In genomic region chr4:2869659-2870058, GRCh38 we compare ENCODE assay signal across 17 cellular contexts. TPM values are rescaled to one million over a fixed set of nuclear protein-coding genes. Genes with fewer than 3 reads are reported as not detected.
A peak's percentile ranks its signal among the peaks of the same experiment; 100 is the strongest.
DNase-seq lines count a peak whose midpoint lies in the region; ATAC-seq and TF ChIP-seq lines count a peak whose summit lies in the region.
"Had no signal": no experiment of that assay in that cellular context is flagged by ENCODE, and none has a peak within 500 bp of the region (broad histone marks: within the 10 kb centered on the region; RNA-seq: fewer than 3 reads in every experiment).

No MANE protein-coding gene starts in this region.

- H3K9ac ChIP-seq in endocrine pancreas (ENCODE audit: control insufficient read depth, insufficient read depth, low read length): no peak overlapping the region

- H3K4me1 Mint-ChIP-seq in natural killer cell (peaks cover 79 to 80% of the 10 kb centered on the region in 2 donors), naive B cell (peaks cover 58 to 91% (median 73%) of the 10 kb centered on the region in 3 donors)
- peaks cover 53 to 65% of the 10 kb centered on the region in 2 donors for H3K4me1 Mint-ChIP-seq in natural killer cell treated with Interleukin-12 subunit alpha and Interleukin-12 subunit beta and Interleukin-15 and Interleukin-18, amount 100 ng/mL, for 72 hours (ENCODE audit: low read depth in 2 of 2)
- peaks cover 30% of the 10 kb centered on the region for H3K4me1 Mint-ChIP-seq in activated CD4-positive, alpha-beta T cell treated with anti-CD3 and anti-CD28 coated beads, Interleukin-2, amount 10 ng/mL, durations not matched to agents 24 days and 14 days
- H3K4me1 Mint-ChIP-seq in activated CD8-positive, alpha-beta memory T cell treated with anti-CD3 and anti-CD28 coated beads, Interleukin-2, amount 10 ng/mL, durations not matched to agents 7 days and 5 days: peaks cover 36% of the 10 kb centered on the region

- no peaks in the 10 kb centered on the region for H3K9me3 Mint-ChIP-seq in natural killer cell
- H3K9me3 Mint-ChIP-seq in natural killer cell treated with Interleukin-12 subunit alpha and Interleukin-12 subunit beta and Interleukin-15 and Interleukin-18, amount 100 ng/mL, for 72 hours: no peaks in the 10 kb centered on the region
- H3K9me3 Mint-ChIP-seq in naive B cell: no peaks in the 10 kb centered on the region
- no peaks in the 10 kb centered on the region for H3K9me3 Mint-ChIP-seq in activated CD4-positive, alpha-beta T cell treated with anti-CD3 and anti-CD28 coated beads, Interleukin-2, amount 10 ng/mL, durations not matched to agents 24 days and 14 days
- no peaks in the 10 kb centered on the region for H3K9me3 Mint-ChIP-seq in activated CD8-positive, alpha-beta memory T cell treated with anti-CD3 and anti-CD28 coated beads, Interleukin-2, amount 10 ng/mL, durations not matched to agents 7 days and 5 days (ENCODE audit: low read depth)
- H3K9me3 Mint-ChIP-seq: IgD-negative memory B cell; stimulated activated naive B cell treated with anti-CD40 and anti-IgM and Interleukin-4, amounts not matched to agents 10 μg/mL and 1 μg/mL and 100 μg/mL, for 72 hours had no signal

- H3K27ac Mint-ChIP-seq in natural killer cell: peak overlapping the region; percentile 81
- H3K27ac Mint-ChIP-seq in natural killer cell treated with Interleukin-12 subunit alpha and Interleukin-12 subunit beta and Interleukin-15 and Interleukin-18, amount 100 ng/mL, for 72 hours: peak overlapping the region in 1 of 2 donors; percentile 63
- peak overlapping the region; percentile 40 to 84 (median 56) for H3K27ac Mint-ChIP-seq in naive B cell
- no peak overlapping the region for H3K27ac Mint-ChIP-seq in activated CD4-positive, alpha-beta T cell treated with anti-CD3 and anti-CD28 coated beads, Interleukin-2, amount 10 ng/mL, durations not matched to agents 24 days and 14 days
- H3K27ac Mint-ChIP-seq in activated CD8-positive, alpha-beta memory T cell treated with anti-CD3 and anti-CD28 coated beads, Interleukin-2, amount 10 ng/mL, durations not matched to agents 7 days and 5 days: no peak overlapping the region
- H3K27ac Mint-ChIP-seq: stimulated activated naive B cell treated with anti-CD40 and anti-IgM and Interleukin-4, amounts not matched to agents 10 μg/mL and 1 μg/mL and 100 μg/mL, for 72 hours had no signal

- intact Hi-C loops in natural killer cell (cut with micrococcal nuclease): loop anchor here (10.0 kb wide), 1 partner anchor 55 kb away; no protein-coding TSS in a partner anchor
- intact Hi-C loops in activated CD4-positive, alpha-beta T cell treated with anti-CD3 and anti-CD28 coated beads, Interleukin-2, amount 10 ng/mL, durations not matched to agents 24 days and 14 days (cut with micrococcal nuclease): no loop called here

- DNase-seq in natural killer cell (no peak), naive B cell (no peak), HEK293T (ENCODE audit: extremely low spot score) (no peak), T1000 (lab: John Stamatoyannopoulos, UW) (no peak)
- DNase-seq in natural killer cell treated with Interleukin-12 subunit alpha and Interleukin-12 subunit beta and Interleukin-15 and Interleukin-18, amount 100 ng/mL, for 72 hours (ENCODE audit: low spot score): no peak
- no peak for DNase-seq in activated CD4-positive, alpha-beta T cell treated with anti-CD3 and anti-CD28 coated beads, Interleukin-2, amount 10 ng/mL, durations not matched to agents 24 days and 14 days
- no peak for DNase-seq in activated CD8-positive, alpha-beta memory T cell treated with anti-CD3 and anti-CD28 coated beads, Interleukin-2, amount 10 ng/mL, durations not matched to agents 7 days and 5 days
- DNase-seq: activated CD4-positive, alpha-beta T cell treated with anti-CD3 and anti-CD28 coated beads, Interleukin-2, amount 50 U/mL, for 48 hours; activated gamma-delta T cell; body of pancreas; left colon; NCI-H1092 treated with DMSO at 0.1 percent for 48 hours; SHP77; stimulated activated naive B cell treated with anti-CD40 and anti-IgM and Interleukin-4, amounts not matched to agents 10 μg/mL and 1 μg/mL and 100 μg/mL, for 72 hours; T-helper 9 cell had no signal

- H3K36me3 Mint-ChIP-seq in natural killer cell (no peaks in the 10 kb centered on the region), naive B cell (peaks cover 0 to 4% of the 10 kb centered on the region in 2 donors)
- H3K36me3 Mint-ChIP-seq in natural killer cell treated with Interleukin-12 subunit alpha and Interleukin-12 subunit beta and Interleukin-15 and Interleukin-18, amount 100 ng/mL, for 72 hours: no peaks in the 10 kb centered on the region
- H3K36me3 Mint-ChIP-seq in activated CD4-positive, alpha-beta T cell treated with anti-CD3 and anti-CD28 coated beads, Interleukin-2, amount 10 ng/mL, durations not matched to agents 24 days and 14 days (ENCODE audit: low read depth): peaks cover 4% of the 10 kb centered on the region
- peaks cover 9% of the 10 kb centered on the region for H3K36me3 Mint-ChIP-seq in activated CD8-positive, alpha-beta memory T cell treated with anti-CD3 and anti-CD28 coated beads, Interleukin-2, amount 10 ng/mL, durations not matched to agents 7 days and 5 days

- H3K27me3 Mint-ChIP-seq in natural killer cell (ENCODE audit: low read depth in 2 of 2) (no peaks in the 10 kb centered on the region), naive B cell (no peaks in the 10 kb centered on the region)
- no peaks in the 10 kb centered on the region for H3K27me3 Mint-ChIP-seq in natural killer cell treated with Interleukin-12 subunit alpha and Interleukin-12 subunit beta and Interleukin-15 and Interleukin-18, amount 100 ng/mL, for 72 hours
- no peaks in the 10 kb centered on the region for H3K27me3 Mint-ChIP-seq in activated CD4-positive, alpha-beta T cell treated with anti-CD3 and anti-CD28 coated beads, Interleukin-2, amount 10 ng/mL, durations not matched to agents 24 days and 14 days
- no peaks in the 10 kb centered on the region for H3K27me3 Mint-ChIP-seq in activated CD8-positive, alpha-beta memory T cell treated with anti-CD3 and anti-CD28 coated beads, Interleukin-2, amount 10 ng/mL, durations not matched to agents 7 days and 5 days
- H3K27me3 Mint-ChIP-seq: IgD-negative memory B cell; stimulated activated naive B cell treated with anti-CD40 and anti-IgM and Interleukin-4, amounts not matched to agents 10 μg/mL and 1 μg/mL and 100 μg/mL, for 72 hours had no signal

- no peak overlapping the region for H3K4me3 Mint-ChIP-seq in natural killer cell
- no peak overlapping the region for H3K4me3 Mint-ChIP-seq in natural killer cell treated with Interleukin-12 subunit alpha and Interleukin-12 subunit beta and Interleukin-15 and Interleukin-18, amount 100 ng/mL, for 72 hours
- H3K4me3 Mint-ChIP-seq in naive B cell: peak overlapping the region in 2 of 8 donors; percentile 6 to 9
- no peak overlapping the region for H3K4me3 Mint-ChIP-seq in activated CD4-positive, alpha-beta T cell treated with anti-CD3 and anti-CD28 coated beads, Interleukin-2, amount 10 ng/mL, durations not matched to agents 24 days and 14 days
- H3K4me3 Mint-ChIP-seq in activated CD8-positive, alpha-beta memory T cell treated with anti-CD3 and anti-CD28 coated beads, Interleukin-2, amount 10 ng/mL, durations not matched to agents 7 days and 5 days: no peak overlapping the region
- H3K4me3 Mint-ChIP-seq: IgD-negative memory B cell; stimulated activated naive B cell treated with anti-CD40 and anti-IgM and Interleukin-4, amounts not matched to agents 10 μg/mL and 1 μg/mL and 100 μg/mL, for 72 hours had no signal

- H3K36me3 ChIP-seq in endocrine pancreas (ENCODE audit: control insufficient read depth, insufficient read depth, low read length): no peaks in the 10 kb centered on the region

- CTCF ChIA-PET in HEK293T (lab: Yijun Ruan, JAX): no interaction called here
- CTCF ChIA-PET in activated CD8-positive, alpha-beta memory T cell treated with anti-CD3 and anti-CD28 coated beads, Interleukin-2, amount 10 ng/mL, durations not matched to agents 7 days and 5 days (lab: Charles Lee): interaction anchor here (1.1 kb wide), 1 partner anchor 10 kb away, joined by 4 read pairs; no protein-coding TSS in a partner anchor

- no peaks in the 10 kb centered on the region for H3K27me3 ChIP-seq in endocrine pancreas (ENCODE audit: control insufficient read depth, insufficient read depth, low read length)
- H3K27me3 ChIP-seq: body of pancreas had no signal

- no peak for TF ChIP-seq CTCF in natural killer cell (IDR thresholded peaks at IDR 0.05)

- ATAC-seq in natural killer cell (no peak), naive B cell (ENCODE audit: low read depth in 2 of 2) (no peak)
- ATAC-seq in natural killer cell treated with Interleukin-12 subunit alpha and Interleukin-12 subunit beta and Interleukin-15 and Interleukin-18, amount 100 ng/mL, for 72 hours: no peak
- ATAC-seq in activated CD8-positive, alpha-beta memory T cell treated with anti-CD3 and anti-CD28 coated beads, Interleukin-2, amount 10 ng/mL, durations not matched to agents 7 days and 5 days: no peak
- ATAC-seq: left colon; stimulated activated naive B cell treated with anti-CD40 and anti-IgM and Interleukin-4, amounts not matched to agents 10 μg/mL and 1 μg/mL and 100 μg/mL, for 72 hours had no signal

- H3K9me3 ChIP-seq in endocrine pancreas (ENCODE audit: control insufficient read depth, low read length): no peaks in the 10 kb centered on the region
- H3K9me3 ChIP-seq: body of pancreas had no signal

- POLR2A ChIA-PET in HEK293T (lab: Yijun Ruan, JAX): no interaction called here

- H3K4me1 ChIP-seq in endocrine pancreas (ENCODE audit: control insufficient read depth, insufficient read depth, low read length): peaks cover 28% of the 10 kb centered on the region

- peak overlapping the region; percentile 48 for H3K4me3 ChIP-seq in endocrine pancreas (ENCODE audit: control insufficient read depth, insufficient read depth, low read length)
- H3K4me3 ChIP-seq: body of pancreas had no signal

TF ChIP-seq in HEK293T, 16 proteins besides CTCF, POLR2A, EP300 and RAD21 (continues in another document):
- TF ChIP-seq ZNF384 (IDR thresholded peaks at IDR 0.05) (no peak), CTBP1 (IDR thresholded peaks at IDR 0.05; ENCODE audit: borderline replicate concordance) (no peak), NFRKB (IDR thresholded peaks at IDR 0.05) (no peak), BHLHE40 (IDR thresholded peaks at IDR 0.05; ENCODE audit: borderline replicate concordance) (no peak), L3MBTL2 (conservative IDR thresholded peaks at IDR 0.05) (no peak), TARDBP (IDR thresholded peaks at IDR 0.05) (no peak), FOXK2 (IDR thresholded peaks at IDR 0.05) (no peak), LEF1 (IDR thresholded peaks at IDR 0.05; ENCODE audit: borderline replicate concordance) (no peak), HDGF (IDR thresholded peaks at IDR 0.05; ENCODE audit: borderline replicate concordance) (no peak)

RNA-seq across cellular contexts. Expression of gene ADD1, which starts 26.0 kb away (rescaled TPM):
- 100 to 1,000 TPM; 383 to 465 (median 452) TPM for total RNA-seq in natural killer cell
- total RNA-seq in natural killer cell treated with Interleukin-12 subunit alpha and Interleukin-12 subunit beta and Interleukin-15 and Interleukin-18, amount 100 ng/mL, for 72 hours: 100 to 1,000 TPM; 259 to 291 TPM
- 100 to 1,000 TPM; 325 to 440 (median 349) TPM for polyA plus RNA-seq in naive B cell (ENCODE audit: low read depth in 6 of 6)
- 187 and 198 TPM in 2 replicates for total RNA-seq in activated CD4-positive, alpha-beta T cell treated with anti-CD3 and anti-CD28 coated beads, Interleukin-2, amount 10 ng/mL, durations not matched to agents 24 days and 14 days
- total RNA-seq in activated CD8-positive, alpha-beta memory T cell treated with anti-CD3 and anti-CD28 coated beads, Interleukin-2, amount 10 ng/mL, durations not matched to agents 7 days and 5 days: 100 to 1,000 TPM; 251 to 260 TPM

Comparison
In these comparisons a context has a peak if more than half of its experiments do, and no peak if none do; other contexts are left out.
1. H3K27ac Mint-ChIP-seq: peak in natural killer cell (2 of 2) and naive B cell (6 of 6); none in activated CD4-positive, alpha-beta T cell treated with anti-CD3 and anti-CD28 coated beads, Interleukin-2, amount 10 ng/mL, durations not matched to agents 24 days and 14 days (single experiment) and activated CD8-positive, alpha-beta memory T cell treated with anti-CD3 and anti-CD28 coated beads, Interleukin-2, amount 10 ng/mL, durations not matched to agents 7 days and 5 days (single experiment).